Comparison of ENCODE assay signal across 1 cellular context in the genomic region with DNA sequence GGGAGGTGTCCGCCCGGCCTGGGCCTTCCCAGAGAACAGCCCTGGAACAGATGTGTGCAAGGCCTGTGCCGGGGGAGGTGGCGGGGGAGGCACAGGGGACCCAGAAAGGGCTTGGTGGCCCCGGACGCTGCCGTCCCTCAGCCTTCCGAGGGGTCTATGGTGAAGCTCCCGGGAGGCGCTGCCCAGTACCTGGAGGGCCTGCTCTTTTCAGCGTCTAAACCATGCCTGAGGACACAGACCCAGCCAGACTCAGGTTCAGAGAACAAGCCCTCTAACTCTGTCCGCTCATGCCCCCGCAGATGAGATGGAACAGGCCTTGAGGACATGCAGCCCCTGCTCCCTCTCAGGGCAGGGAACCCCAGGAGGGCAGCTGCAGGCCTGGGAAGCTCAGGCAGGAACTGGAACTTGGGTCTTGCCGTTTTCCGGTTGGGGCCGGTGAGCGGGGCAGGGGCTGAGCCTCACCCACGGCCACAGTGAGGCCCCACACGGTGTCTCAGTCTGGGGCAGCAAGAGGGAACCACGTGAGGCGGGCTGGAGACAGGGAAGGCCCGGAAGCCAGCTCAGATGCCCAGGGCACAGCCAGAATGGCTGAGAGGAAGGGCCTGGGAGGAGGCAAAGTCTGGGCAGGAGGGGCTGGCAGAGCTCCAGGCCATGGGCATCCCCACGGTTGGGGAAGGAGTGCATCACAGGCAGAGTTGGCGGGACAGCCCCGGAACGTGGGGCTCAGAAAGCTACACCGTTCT.
TF ChIP-seq lines count a peak whose summit lies in the region.

No MANE protein-coding gene starts in this region.

TF ChIP-seq in HepG2, 621 proteins besides CTCF, POLR2A, EP300 and RAD21 (continued from another document and continues in another):
- TF ChIP-seq, protein P1, sequence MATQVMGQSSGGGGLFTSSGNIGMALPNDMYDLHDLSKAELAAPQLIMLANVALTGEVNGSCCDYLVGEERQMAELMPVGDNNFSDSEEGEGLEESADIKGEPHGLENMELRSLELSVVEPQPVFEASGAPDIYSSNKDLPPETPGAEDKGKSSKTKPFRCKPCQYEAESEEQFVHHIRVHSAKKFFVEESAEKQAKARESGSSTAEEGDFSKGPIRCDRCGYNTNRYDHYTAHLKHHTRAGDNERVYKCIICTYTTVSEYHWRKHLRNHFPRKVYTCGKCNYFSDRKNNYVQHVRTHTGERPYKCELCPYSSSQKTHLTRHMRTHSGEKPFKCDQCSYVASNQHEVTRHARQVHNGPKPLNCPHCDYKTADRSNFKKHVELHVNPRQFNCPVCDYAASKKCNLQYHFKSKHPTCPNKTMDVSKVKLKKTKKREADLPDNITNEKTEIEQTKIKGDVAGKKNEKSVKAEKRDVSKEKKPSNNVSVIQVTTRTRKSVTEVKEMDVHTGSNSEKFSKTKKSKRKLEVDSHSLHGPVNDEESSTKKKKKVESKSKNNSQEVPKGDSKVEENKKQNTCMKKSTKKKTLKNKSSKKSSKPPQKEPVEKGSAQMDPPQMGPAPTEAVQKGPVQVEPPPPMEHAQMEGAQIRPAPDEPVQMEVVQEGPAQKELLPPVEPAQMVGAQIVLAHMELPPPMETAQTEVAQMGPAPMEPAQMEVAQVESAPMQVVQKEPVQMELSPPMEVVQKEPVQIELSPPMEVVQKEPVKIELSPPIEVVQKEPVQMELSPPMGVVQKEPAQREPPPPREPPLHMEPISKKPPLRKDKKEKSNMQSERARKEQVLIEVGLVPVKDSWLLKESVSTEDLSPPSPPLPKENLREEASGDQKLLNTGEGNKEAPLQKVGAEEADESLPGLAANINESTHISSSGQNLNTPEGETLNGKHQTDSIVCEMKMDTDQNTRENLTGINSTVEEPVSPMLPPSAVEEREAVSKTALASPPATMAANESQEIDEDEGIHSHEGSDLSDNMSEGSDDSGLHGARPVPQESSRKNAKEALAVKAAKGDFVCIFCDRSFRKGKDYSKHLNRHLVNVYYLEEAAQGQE (IDR thresholded peaks at IDR 0.05; ENCODE audit: borderline replicate concordance in 1 of 2, low read depth in 1 of 2, low read length in 2 of 2) = peak in 1 of 2 experiments; percentile 10; a peak in 1 of 4 replicates
- TF ChIP-seq, protein P2, sequence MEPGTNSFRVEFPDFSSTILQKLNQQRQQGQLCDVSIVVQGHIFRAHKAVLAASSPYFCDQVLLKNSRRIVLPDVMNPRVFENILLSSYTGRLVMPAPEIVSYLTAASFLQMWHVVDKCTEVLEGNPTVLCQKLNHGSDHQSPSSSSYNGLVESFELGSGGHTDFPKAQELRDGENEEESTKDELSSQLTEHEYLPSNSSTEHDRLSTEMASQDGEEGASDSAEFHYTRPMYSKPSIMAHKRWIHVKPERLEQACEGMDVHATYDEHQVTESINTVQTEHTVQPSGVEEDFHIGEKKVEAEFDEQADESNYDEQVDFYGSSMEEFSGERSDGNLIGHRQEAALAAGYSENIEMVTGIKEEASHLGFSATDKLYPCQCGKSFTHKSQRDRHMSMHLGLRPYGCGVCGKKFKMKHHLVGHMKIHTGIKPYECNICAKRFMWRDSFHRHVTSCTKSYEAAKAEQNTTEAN (CRISPR knock-in tag; conservative IDR thresholded peaks at IDR 0.05) = peak; percentile 69; the same call in 1 of the 2 replicates
- TF ChIP-seq SSRP1 (CRISPR knock-in tag; IDR thresholded peaks at IDR 0.05) (peak; percentile 99), MAFK (conservative IDR thresholded peaks at IDR 0.05 in 1 of 2, IDR thresholded peaks at IDR 0.05 in 1 of 2; ENCODE audit: low read length in 2 of 2) (no peak), ZNF326 (CRISPR knock-in tag; IDR thresholded peaks at IDR 0.05; ENCODE audit: borderline replicate concordance) (peak; percentile 97), MED13 (CRISPR knock-in tag; IDR thresholded peaks at IDR 0.05) (peak; percentile 79; the same call in 1 of the 2 replicates), ZBTB8A (CRISPR knock-in tag; IDR thresholded peaks at IDR 0.05; ENCODE audit: borderline replicate concordance, low read depth) (no peak), SRSF9 (IDR thresholded peaks at IDR 0.05; ENCODE audit: borderline replicate concordance, insufficient read depth, low read depth, low read length, poor library complexity, severe bottlenecking) (no peak), ERF (CRISPR knock-in tag; IDR thresholded peaks at IDR 0.05) (peak; percentile 70), NFYC (CRISPR knock-in tag; IDR thresholded peaks at IDR 0.05) (peak; percentile 34; the same call in 1 of the 2 replicates), ZFP1 (CRISPR knock-in tag; IDR thresholded peaks at IDR 0.05) (no peak), MZF1 (CRISPR knock-in tag; IDR thresholded peaks at IDR 0.05; ENCODE audit: borderline replicate concordance) (peak; percentile 72), MTA1 (CRISPR knock-in tag; IDR thresholded peaks at IDR 0.05; ENCODE audit: borderline replicate concordance) (no peak; the same call in 1 of the 2 replicates), ZFP36L1 (CRISPR knock-in tag; IDR thresholded peaks at IDR 0.05) (peak; percentile 20; the same call in 1 of the 2 replicates), ZBTB42 (CRISPR knock-in tag; IDR thresholded peaks at IDR 0.05) (peak; percentile 86), FOXC1 (CRISPR knock-in tag; IDR thresholded peaks at IDR 0.05; ENCODE audit: borderline replicate concordance) (no peak; the same call in 1 of the 2 replicates), ZNF879 (CRISPR knock-in tag; IDR thresholded peaks at IDR 0.05) (no peak), ZBTB20 (CRISPR knock-in tag; IDR thresholded peaks at IDR 0.05; ENCODE audit: borderline replicate concordance, low read depth) (no peak), ZNF644 (CRISPR knock-in tag; IDR thresholded peaks at IDR 0.05; ENCODE audit: low read depth) (no peak), HIVEP1 (CRISPR knock-in tag; IDR thresholded peaks at IDR 0.05) (peak; percentile 66; the same call in 1 of the 2 replicates), SCMH1 (CRISPR knock-in tag; IDR thresholded peaks at IDR 0.05; ENCODE audit: borderline replicate concordance) (no peak), ZNF749 (CRISPR knock-in tag; IDR thresholded peaks at IDR 0.05; ENCODE audit: borderline replicate concordance) (peak; percentile 67), TCF12 (IDR thresholded peaks at IDR 0.05) (no peak), TCF12 (CRISPR knock-in tag; IDR thresholded peaks at IDR 0.05) (peak; percentile 92)
- TF ChIP-seq, protein P3, sequence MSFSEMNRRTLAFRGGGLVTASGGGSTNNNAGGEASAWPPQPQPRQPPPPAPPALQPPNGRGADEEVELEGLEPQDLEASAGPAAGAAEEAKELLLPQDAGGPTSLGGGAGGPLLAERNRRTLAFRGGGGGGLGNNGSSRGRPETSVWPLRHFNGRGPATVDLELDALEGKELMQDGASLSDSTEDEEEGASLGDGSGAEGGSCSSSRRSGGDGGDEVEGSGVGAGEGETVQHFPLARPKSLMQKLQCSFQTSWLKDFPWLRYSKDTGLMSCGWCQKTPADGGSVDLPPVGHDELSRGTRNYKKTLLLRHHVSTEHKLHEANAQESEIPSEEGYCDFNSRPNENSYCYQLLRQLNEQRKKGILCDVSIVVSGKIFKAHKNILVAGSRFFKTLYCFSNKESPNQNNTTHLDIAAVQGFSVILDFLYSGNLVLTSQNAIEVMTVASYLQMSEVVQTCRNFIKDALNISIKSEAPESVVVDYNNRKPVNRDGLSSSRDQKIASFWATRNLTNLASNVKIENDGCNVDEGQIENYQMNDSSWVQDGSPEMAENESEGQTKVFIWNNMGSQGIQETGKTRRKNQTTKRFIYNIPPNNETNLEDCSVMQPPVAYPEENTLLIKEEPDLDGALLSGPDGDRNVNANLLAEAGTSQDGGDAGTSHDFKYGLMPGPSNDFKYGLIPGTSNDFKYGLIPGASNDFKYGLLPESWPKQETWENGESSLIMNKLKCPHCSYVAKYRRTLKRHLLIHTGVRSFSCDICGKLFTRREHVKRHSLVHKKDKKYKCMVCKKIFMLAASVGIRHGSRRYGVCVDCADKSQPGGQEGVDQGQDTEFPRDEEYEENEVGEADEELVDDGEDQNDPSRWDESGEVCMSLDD (CRISPR knock-in tag; IDR thresholded peaks at IDR 0.05; ENCODE audit: borderline replicate concordance) = peak; percentile 79; the same call in 1 of the 2 replicates
- TF ChIP-seq, protein P4, sequence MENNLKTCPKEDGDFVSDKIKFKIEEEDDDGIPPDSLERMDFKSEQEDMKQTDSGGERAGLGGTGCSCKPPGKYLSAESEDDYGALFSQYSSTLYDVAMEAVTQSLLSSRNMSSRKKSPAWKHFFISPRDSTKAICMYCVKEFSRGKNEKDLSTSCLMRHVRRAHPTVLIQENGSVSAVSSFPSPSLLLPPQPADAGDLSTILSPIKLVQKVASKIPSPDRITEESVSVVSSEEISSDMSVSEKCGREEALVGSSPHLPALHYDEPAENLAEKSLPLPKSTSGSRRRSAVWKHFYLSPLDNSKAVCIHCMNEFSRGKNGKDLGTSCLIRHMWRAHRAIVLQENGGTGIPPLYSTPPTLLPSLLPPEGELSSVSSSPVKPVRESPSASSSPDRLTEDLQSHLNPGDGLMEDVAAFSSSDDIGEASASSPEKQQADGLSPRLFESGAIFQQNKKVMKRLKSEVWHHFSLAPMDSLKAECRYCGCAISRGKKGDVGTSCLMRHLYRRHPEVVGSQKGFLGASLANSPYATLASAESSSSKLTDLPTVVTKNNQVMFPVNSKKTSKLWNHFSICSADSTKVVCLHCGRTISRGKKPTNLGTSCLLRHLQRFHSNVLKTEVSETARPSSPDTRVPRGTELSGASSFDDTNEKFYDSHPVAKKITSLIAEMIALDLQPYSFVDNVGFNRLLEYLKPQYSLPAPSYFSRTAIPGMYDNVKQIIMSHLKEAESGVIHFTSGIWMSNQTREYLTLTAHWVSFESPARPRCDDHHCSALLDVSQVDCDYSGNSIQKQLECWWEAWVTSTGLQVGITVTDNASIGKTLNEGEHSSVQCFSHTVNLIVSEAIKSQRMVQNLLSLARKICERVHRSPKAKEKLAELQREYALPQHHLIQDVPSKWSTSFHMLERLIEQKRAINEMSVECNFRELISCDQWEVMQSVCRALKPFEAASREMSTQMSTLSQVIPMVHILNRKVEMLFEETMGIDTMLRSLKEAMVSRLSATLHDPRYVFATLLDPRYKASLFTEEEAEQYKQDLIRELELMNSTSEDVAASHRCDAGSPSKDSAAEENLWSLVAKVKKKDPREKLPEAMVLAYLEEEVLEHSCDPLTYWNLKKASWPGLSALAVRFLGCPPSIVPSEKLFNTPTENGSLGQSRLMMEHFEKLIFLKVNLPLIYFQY (CRISPR knock-in tag; IDR thresholded peaks at IDR 0.05; ENCODE audit: borderline replicate concordance) = peak; percentile 35; the same call in 1 of the 2 replicates
- TF ChIP-seq, protein P5, sequence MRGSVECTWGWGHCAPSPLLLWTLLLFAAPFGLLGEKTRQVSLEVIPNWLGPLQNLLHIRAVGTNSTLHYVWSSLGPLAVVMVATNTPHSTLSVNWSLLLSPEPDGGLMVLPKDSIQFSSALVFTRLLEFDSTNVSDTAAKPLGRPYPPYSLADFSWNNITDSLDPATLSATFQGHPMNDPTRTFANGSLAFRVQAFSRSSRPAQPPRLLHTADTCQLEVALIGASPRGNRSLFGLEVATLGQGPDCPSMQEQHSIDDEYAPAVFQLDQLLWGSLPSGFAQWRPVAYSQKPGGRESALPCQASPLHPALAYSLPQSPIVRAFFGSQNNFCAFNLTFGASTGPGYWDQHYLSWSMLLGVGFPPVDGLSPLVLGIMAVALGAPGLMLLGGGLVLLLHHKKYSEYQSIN (CRISPR knock-in tag; IDR thresholded peaks at IDR 0.05; ENCODE audit: borderline replicate concordance) = no peak
- TF ChIP-seq, protein P6, sequence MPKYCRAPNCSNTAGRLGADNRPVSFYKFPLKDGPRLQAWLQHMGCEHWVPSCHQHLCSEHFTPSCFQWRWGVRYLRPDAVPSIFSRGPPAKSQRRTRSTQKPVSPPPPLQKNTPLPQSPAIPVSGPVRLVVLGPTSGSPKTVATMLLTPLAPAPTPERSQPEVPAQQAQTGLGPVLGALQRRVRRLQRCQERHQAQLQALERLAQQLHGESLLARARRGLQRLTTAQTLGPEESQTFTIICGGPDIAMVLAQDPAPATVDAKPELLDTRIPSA (CRISPR knock-in tag; IDR thresholded peaks at IDR 0.05; ENCODE audit: borderline replicate concordance) = no peak
- TF ChIP-seq, protein P7, sequence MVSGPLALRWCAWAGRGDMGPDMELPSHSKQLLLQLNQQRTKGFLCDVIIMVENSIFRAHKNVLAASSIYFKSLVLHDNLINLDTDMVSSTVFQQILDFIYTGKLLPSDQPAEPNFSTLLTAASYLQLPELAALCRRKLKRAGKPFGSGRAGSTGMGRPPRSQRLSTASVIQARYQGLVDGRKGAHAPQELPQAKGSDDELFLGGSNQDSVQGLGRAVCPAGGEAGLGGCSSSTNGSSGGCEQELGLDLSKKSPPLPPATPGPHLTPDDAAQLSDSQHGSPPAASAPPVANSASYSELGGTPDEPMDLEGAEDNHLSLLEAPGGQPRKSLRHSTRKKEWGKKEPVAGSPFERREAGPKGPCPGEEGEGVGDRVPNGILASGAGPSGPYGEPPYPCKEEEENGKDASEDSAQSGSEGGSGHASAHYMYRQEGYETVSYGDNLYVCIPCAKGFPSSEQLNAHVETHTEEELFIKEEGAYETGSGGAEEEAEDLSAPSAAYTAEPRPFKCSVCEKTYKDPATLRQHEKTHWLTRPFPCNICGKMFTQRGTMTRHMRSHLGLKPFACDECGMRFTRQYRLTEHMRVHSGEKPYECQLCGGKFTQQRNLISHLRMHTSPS (CRISPR knock-in tag; IDR thresholded peaks at IDR 0.05; ENCODE audit: low read depth) = peak; percentile 98
- TF ChIP-seq, protein P8, sequence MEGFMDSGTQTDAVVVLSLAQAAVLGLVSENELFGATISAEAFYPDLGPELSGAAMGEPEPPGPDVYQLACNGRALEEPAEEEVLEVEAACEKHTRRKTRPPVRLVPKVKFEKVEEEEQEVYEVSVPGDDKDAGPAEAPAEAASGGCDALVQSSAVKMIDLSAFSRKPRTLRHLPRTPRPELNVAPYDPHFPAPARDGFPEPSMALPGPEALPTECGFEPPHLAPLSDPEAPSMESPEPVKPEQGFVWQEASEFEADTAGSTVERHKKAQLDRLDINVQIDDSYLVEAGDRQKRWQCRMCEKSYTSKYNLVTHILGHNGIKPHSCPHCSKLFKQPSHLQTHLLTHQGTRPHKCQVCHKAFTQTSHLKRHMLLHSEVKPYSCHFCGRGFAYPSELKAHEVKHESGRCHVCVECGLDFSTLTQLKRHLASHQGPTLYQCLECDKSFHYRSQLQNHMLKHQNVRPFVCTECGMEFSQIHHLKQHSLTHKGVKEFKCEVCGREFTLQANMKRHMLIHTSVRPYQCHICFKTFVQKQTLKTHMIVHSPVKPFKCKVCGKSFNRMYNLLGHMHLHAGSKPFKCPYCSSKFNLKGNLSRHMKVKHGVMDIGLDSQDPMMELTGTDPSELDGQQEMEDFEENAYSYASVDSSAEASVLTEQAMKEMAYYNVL (CRISPR knock-in tag; IDR thresholded peaks at IDR 0.05; ENCODE audit: borderline replicate concordance) = peak; percentile 44
- TF ChIP-seq, protein P9, sequence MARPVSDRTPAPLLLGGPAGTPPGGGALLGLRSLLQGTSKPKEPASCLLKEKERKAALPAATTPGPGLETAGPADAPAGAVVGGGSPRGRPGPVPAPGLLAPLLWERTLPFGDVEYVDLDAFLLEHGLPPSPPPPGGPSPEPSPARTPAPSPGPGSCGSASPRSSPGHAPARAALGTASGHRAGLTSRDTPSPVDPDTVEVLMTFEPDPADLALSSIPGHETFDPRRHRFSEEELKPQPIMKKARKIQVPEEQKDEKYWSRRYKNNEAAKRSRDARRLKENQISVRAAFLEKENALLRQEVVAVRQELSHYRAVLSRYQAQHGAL (CRISPR knock-in tag; IDR thresholded peaks at IDR 0.05; ENCODE audit: not compliant biosample characterization) = peak; percentile 96
- TF ChIP-seq, protein P10, sequence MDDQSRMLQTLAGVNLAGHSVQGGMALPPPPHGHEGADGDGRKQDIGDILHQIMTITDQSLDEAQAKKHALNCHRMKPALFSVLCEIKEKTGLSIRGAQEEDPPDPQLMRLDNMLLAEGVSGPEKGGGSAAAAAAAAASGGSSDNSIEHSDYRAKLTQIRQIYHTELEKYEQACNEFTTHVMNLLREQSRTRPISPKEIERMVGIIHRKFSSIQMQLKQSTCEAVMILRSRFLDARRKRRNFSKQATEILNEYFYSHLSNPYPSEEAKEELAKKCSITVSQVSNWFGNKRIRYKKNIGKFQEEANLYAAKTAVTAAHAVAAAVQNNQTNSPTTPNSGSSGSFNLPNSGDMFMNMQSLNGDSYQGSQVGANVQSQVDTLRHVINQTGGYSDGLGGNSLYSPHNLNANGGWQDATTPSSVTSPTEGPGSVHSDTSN (CRISPR knock-in tag; IDR thresholded peaks at IDR 0.05; ENCODE audit: borderline replicate concordance) = 0 out of 2 replicates have a peak, but pooled peaks have one; percentile 66
